Comparison of ENCODE assay signal across 15 cellular contexts in genomic region chr7:135714534-135715009, GRCh38. TPM values are rescaled to one million over a fixed set of nuclear protein-coding genes. Genes with fewer than 3 reads are reported as not detected.
DNase-seq lines count a peak whose midpoint lies in the region; ATAC-seq and TF ChIP-seq lines count a peak whose summit lies in the region.
"Had no signal": no experiment of that assay in that cellular context is flagged by ENCODE, and none has a peak within 500 bp of the region (broad histone marks: within the 10 kb centered on the region; RNA-seq: fewer than 3 reads in every experiment).

No MANE protein-coding gene starts in this region.

- H3K27me3 ChIP-seq in ACC112 (ENCODE audit: insufficient read depth, low read length) (no peaks in the 10 kb centered on the region), ascending aorta (no peaks in the 10 kb centered on the region), hepatocyte (no peaks in the 10 kb centered on the region)
- H3K27me3 ChIP-seq in CD4-positive, alpha-beta T cell (ENCODE audit: control insufficient read depth, insufficient read depth, low read length) = peaks cover 7% of the 10 kb centered on the region
- H3K27me3 ChIP-seq: Peyer's patch had no signal

- POLR2A ChIA-PET in HEK293T (lab: Yijun Ruan, JAX) = interaction anchor here (0.5 to 1.0 kb wide), 3 partner anchors 14 to 45 kb away, joined by 3 read pairs; no protein-coding TSS in a partner anchor
- POLR2A ChIA-PET in CD4-positive, alpha-beta T cell (lab: Charles Lee) = no interaction called here

- intact Hi-C loops in ascending aorta (cut with DNase I) = loop anchor here (2.0 to 10.0 kb wide), 3 partner anchors 30 to 80 kb away; no protein-coding TSS in a partner anchor
- intact Hi-C loops in CD4-positive, alpha-beta T cell (cut with DNase I, micrococcal nuclease) = no loop called here

- H3K4me3 ChIP-seq in ACC112 (ENCODE audit: low read depth, low read length) (peak overlapping the region; percentile 24; the same call in 1 of the 2 replicates), ascending aorta (peak overlapping the region in 1 of 2 donors; percentile 10), hepatocyte (no peak overlapping the region)
- H3K4me3 ChIP-seq: Peyer's patch had no signal

- H2AFZ ChIP-seq in ACC112 (ENCODE audit: low read length, unreplicated experiment) = peak overlapping the region; percentile 19
- no peak overlapping the region for H2AFZ ChIP-seq in hepatocyte

- peaks cover 48% of the 10 kb centered on the region for H3K4me1 ChIP-seq in ACC112 (ENCODE audit: control insufficient read depth, insufficient read depth, low read length, unreplicated experiment)
- H3K4me1 ChIP-seq in ascending aorta = peaks cover 6 to 41% of the 10 kb centered on the region in 2 donors
- peaks cover 5% of the 10 kb centered on the region for H3K4me1 ChIP-seq in hepatocyte (ENCODE audit: insufficient read depth)
- H3K4me1 ChIP-seq: Peyer's patch had no signal

- H3K27ac ChIP-seq in ACC112 (ENCODE audit: low read depth, low read length) = peak overlapping the region; percentile 59
- H3K27ac ChIP-seq in ascending aorta = peak overlapping the region; percentile 86 to 88
- no peak overlapping the region for H3K27ac ChIP-seq in hepatocyte
- no peak overlapping the region for H3K27ac ChIP-seq in CD4-positive, alpha-beta T cell (ENCODE audit: low read depth, low read length)
- H3K27ac ChIP-seq: Peyer's patch had no signal

- no peak for ATAC-seq in CD4-positive, alpha-beta T cell (ENCODE audit: poor library complexity)
- ATAC-seq: activated CD8-positive, alpha-beta T cell treated with anti-CD3 and anti-CD28 coated beads, Interleukin-2, amount 10 ng/mL, durations not matched to agents 7 days and 5 days; left lobe of liver had no signal

- WGBS in hepatocyte (ENCODE audit: low lambda C conversion rate, missing lambda C conversion rate) = 64% methylated on average over 20 of the region's 20 CpGs

- no peaks in the 10 kb centered on the region for H3K4me1 Mint-ChIP-seq in CD4-positive, alpha-beta T cell (ENCODE audit: low read depth)
- H3K4me1 Mint-ChIP-seq: CD4-positive, CD25-positive, alpha-beta regulatory T cell had no signal

- H3K79me2 ChIP-seq in ACC112 (ENCODE audit: control insufficient read depth, insufficient read depth, low read length, unreplicated experiment) (no peaks in the 10 kb centered on the region), hepatocyte (no peaks in the 10 kb centered on the region)

- DNase-seq in HEK293T (ENCODE audit: extremely low spot score) = peak; percentile 76
- peak in 1 of 2 donors; percentile 78 for DNase-seq in ascending aorta (ENCODE audit: low spot score in 2 of 2)
- DNase-seq in hepatocyte (ENCODE audit: low spot score) = peak; percentile 12
- no peak for DNase-seq in DMS79 (lab: John Stamatoyannopoulos, UW)
- no peak for DNase-seq in DMS53 (lab: John Stamatoyannopoulos, UW)
- no peak for DNase-seq in CD4-positive, alpha-beta T cell
- DNase-seq in NCI-H187 (lab: John Stamatoyannopoulos, UW) = no peak
- DNase-seq: activated CD8-positive, alpha-beta T cell treated with anti-CD3 and anti-CD28 coated beads, Interleukin-2, amount 10 ng/mL, durations not matched to agents 7 days and 5 days; CD4-positive, CD25-positive, alpha-beta regulatory T cell; Peyer's patch; stimulated activated naive CD4-positive, alpha-beta T cell treated with Interleukin-2 at 50 U/mL for 16 hours had no signal

- H3K4me3 Mint-ChIP-seq in CD4-positive, alpha-beta T cell = no peak overlapping the region
- H3K4me3 Mint-ChIP-seq: activated CD8-positive, alpha-beta T cell treated with anti-CD3 and anti-CD28 coated beads, Interleukin-2, amount 10 ng/mL, durations not matched to agents 7 days and 5 days; CD4-positive, CD25-positive, alpha-beta regulatory T cell; dendritic cell treated with granulocyte-macrophage colony-stimulating factor and Interleukin-4, amounts not matched to agents 40 ng/mL and 50 ng/mL, for 4 days had no signal

- H3K9me3 Mint-ChIP-seq in CD4-positive, alpha-beta T cell = no peaks in the 10 kb centered on the region
- H3K9me3 Mint-ChIP-seq: CD4-positive, CD25-positive, alpha-beta regulatory T cell; dendritic cell treated with granulocyte-macrophage colony-stimulating factor and Interleukin-4, amounts not matched to agents 40 ng/mL and 50 ng/mL, for 4 days had no signal

- H3K27me3 Mint-ChIP-seq in CD4-positive, alpha-beta T cell = peaks cover 8% of the 10 kb centered on the region
- H3K27me3 Mint-ChIP-seq: CD4-positive, CD25-positive, alpha-beta regulatory T cell had no signal

- no peaks in the 10 kb centered on the region for H3K36me3 Mint-ChIP-seq in CD4-positive, alpha-beta T cell (ENCODE audit: low read depth)
- H3K36me3 Mint-ChIP-seq: CD4-positive, CD25-positive, alpha-beta regulatory T cell had no signal

- TF ChIP-seq CTCF in ascending aorta (IDR thresholded peaks at IDR 0.05) (no peak), hepatocyte (IDR thresholded peaks at IDR 0.05; ENCODE audit: poor library complexity) (no peak)
- no peak for TF ChIP-seq CTCF in CD4-positive, alpha-beta T cell (IDR thresholded peaks at IDR 0.05)

- H3K4me2 ChIP-seq in hepatocyte = no peak overlapping the region

- H3K9me3 ChIP-seq in ascending aorta (no peaks in the 10 kb centered on the region), hepatocyte (ENCODE audit: low read depth) (no peaks in the 10 kb centered on the region)
- H3K9me3 ChIP-seq in CD4-positive, alpha-beta T cell (ENCODE audit: control insufficient read depth, low read length) = no peaks in the 10 kb centered on the region
- H3K9me3 ChIP-seq: Peyer's patch had no signal

- no peaks in the 10 kb centered on the region for H3K36me3 ChIP-seq in ACC112 (ENCODE audit: insufficient read depth, low read length)
- H3K36me3 ChIP-seq in ascending aorta = no peaks in the 10 kb centered on the region
- no peaks in the 10 kb centered on the region for H3K36me3 ChIP-seq in hepatocyte (replicated peaks; ENCODE audit: insufficient read depth, low read depth)
- H3K36me3 ChIP-seq: Peyer's patch had no signal

- CTCF ChIA-PET in HEK293T (lab: Yijun Ruan, JAX) = interaction anchor here (1.0 to 2.4 kb wide), 2 partner anchors 10 to 33 kb away, joined by 3 to 13 read pairs; no protein-coding TSS in a partner anchor
- CTCF ChIA-PET in CD4-positive, alpha-beta T cell (lab: Charles Lee) = no interaction called here

- H3K9me2 ChIP-seq in hepatocyte (replicated peaks; ENCODE audit: insufficient read depth) = no peaks in the 10 kb centered on the region

- no peaks in the 10 kb centered on the region for H4K20me1 ChIP-seq in hepatocyte (ENCODE audit: insufficient read depth, poor library complexity, severe bottlenecking)

- no peak overlapping the region for H3K27ac Mint-ChIP-seq in CD4-positive, alpha-beta T cell
- H3K27ac Mint-ChIP-seq: activated CD8-positive, alpha-beta T cell treated with anti-CD3 and anti-CD28 coated beads, Interleukin-2, amount 10 ng/mL, durations not matched to agents 7 days and 5 days; CD4-positive, CD25-positive, alpha-beta regulatory T cell; dendritic cell treated with granulocyte-macrophage colony-stimulating factor and Interleukin-4, amounts not matched to agents 40 ng/mL and 50 ng/mL, for 4 days had no signal

TF ChIP-seq in HEK293T, 16 proteins besides CTCF, POLR2A, EP300 and RAD21:
- TF ChIP-seq CTBP1 (IDR thresholded peaks at IDR 0.05; ENCODE audit: borderline replicate concordance) = peak; percentile 47; the same call in 1 of the 2 replicates
- no peak for TF ChIP-seq TARDBP (IDR thresholded peaks at IDR 0.05)
- TF ChIP-seq FOXM1 (IDR thresholded peaks at IDR 0.05; ENCODE audit: borderline replicate concordance) = 0 out of 2 replicates have a peak, but pooled peaks have one; percentile 28
- TF ChIP-seq FOXA1 (IDR thresholded peaks at IDR 0.05) = no peak
- TF ChIP-seq PKNOX1 (IDR thresholded peaks at IDR 0.05) = peak; percentile 96
- peak; percentile 45; the same call in 1 of the 2 replicates for TF ChIP-seq L3MBTL2 (conservative IDR thresholded peaks at IDR 0.05)
- no peak for TF ChIP-seq HDGF (IDR thresholded peaks at IDR 0.05; ENCODE audit: borderline replicate concordance)
- TF ChIP-seq SP1 (IDR thresholded peaks at IDR 0.05) = no peak
- TF ChIP-seq ARNT (IDR thresholded peaks at IDR 0.05) = 0 out of 2 replicates have a peak, but pooled peaks have one; percentile 32

RNA-seq across cellular contexts. Expression of gene SLC13A4, which starts 13.4 kb away (rescaled TPM):
- total RNA-seq in ascending aorta (0.21 TPM), hepatocyte (0.13 TPM in 1 of 2 replicates, not detected in the other)
- 0.93 TPM in 1 of 2 replicates, not detected in the other for polyA plus RNA-seq in hepatocyte
- not detected for total RNA-seq in CD4-positive, alpha-beta T cell
- total RNA-seq: activated CD8-positive, alpha-beta T cell treated with anti-CD3 and anti-CD28 coated beads, Interleukin-2, amount 10 ng/mL, durations not matched to agents 7 days and 5 days; CD4-positive, CD25-positive, alpha-beta regulatory T cell; Peyer's patch; skeletal muscle tissue had no signal

RNA-seq across cellular contexts. Expression of gene FAM180A, which starts 34.0 kb away (rescaled TPM):
- total RNA-seq in ascending aorta (121 TPM), hepatocyte (not detected in 2 replicates)
- polyA plus RNA-seq in hepatocyte = not detected in 2 replicates
- not detected for total RNA-seq in CD4-positive, alpha-beta T cell
- total RNA-seq: activated CD8-positive, alpha-beta T cell treated with anti-CD3 and anti-CD28 coated beads, Interleukin-2, amount 10 ng/mL, durations not matched to agents 7 days and 5 days; CD4-positive, CD25-positive, alpha-beta regulatory T cell had no signal
- polyA plus RNA-seq: CD4-positive, CD25-positive, alpha-beta regulatory T cell had no signal

RNA-seq across cellular contexts. Expression of gene STMP1, which starts 52.3 kb away (rescaled TPM):
- total RNA-seq in ascending aorta (10.1 TPM), hepatocyte (28.1 and 29.1 TPM in 2 replicates)
- polyA plus RNA-seq in hepatocyte = 73.6 and 74.8 TPM in 2 replicates
- total RNA-seq in CD4-positive, alpha-beta T cell = 10 to 100 TPM; 11.5 to 14.1 TPM

Comparison
In these comparisons a context has a peak if more than half of its experiments do, and no peak if none do; other contexts are left out.
1. H3K27ac ChIP-seq: peak in ACC112 (single experiment) and ascending aorta (2 of 2); none in hepatocyte (single experiment) and CD4-positive, alpha-beta T cell (single experiment).
2. DNase-seq: peak in HEK293T (single experiment) and hepatocyte (single experiment); none in DMS79 (single experiment), DMS53 (single experiment), CD4-positive, alpha-beta T cell (0 of 10) and NCI-H187 (0 of 2).
3. RNA of gene FAM180A, which starts 34.0 kb away (total RNA-seq): 121 TPM in ascending aorta (single experiment); not detected in hepatocyte and not detected in CD4-positive, alpha-beta T cell; every median in the first group is over 100 times any median in the second.